ENCODE assay signal across 9 cellular contexts in the genomic region with DNA sequence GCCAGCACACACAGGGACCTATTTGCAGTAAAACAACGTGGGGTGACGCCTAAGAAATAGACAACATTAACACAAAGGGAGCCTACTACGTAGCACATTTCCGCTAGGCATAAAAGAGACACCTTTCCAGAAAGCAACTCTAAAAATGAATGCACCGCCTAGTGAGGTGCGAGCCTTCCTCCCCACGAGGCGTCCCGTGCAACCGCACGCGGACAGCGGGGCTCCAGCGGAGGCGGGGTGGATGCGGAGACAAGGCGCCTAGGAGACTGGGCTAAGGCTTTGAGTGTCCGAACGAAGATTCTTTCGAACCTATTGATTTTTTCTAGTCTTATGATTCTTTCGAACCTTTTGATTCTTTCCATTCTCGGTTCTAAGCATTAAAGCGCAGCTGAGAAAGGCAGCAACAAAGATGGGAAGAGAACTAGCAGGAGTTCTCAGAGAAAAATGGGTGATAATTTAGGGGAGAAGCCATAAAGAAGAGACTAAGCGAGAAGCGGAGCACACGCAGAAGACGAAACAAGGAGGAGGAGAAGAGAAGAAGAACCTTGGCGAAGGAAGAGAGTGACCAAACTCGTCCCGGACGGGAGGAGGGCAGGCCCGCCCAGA. TPM values are rescaled to one million over a fixed set of nuclear protein-coding genes. Genes with fewer than 3 reads are reported as not detected.
DNase-seq lines count a peak whose midpoint lies in the region; ATAC-seq, FAIRE-seq and TF ChIP-seq lines count a peak whose summit lies in the region.
"Had no signal": no experiment of that assay in that cellular context is flagged by ENCODE, and none has a peak within 500 bp of the region (broad histone marks: within the 10 kb centered on the region; RNA-seq: fewer than 3 reads in every experiment).

No MANE protein-coding gene starts in this region.

- no peak for TF ChIP-seq POLR2A in GM12878 (IDR thresholded peaks at IDR 0.05; ENCODE audit: low read depth, low read length)

- no peak for TF ChIP-seq EP300 in GM12878 (IDR thresholded peaks at IDR 0.05; ENCODE audit: borderline replicate concordance in 1 of 2, control insufficient read depth in 1 of 2, low read depth in 2 of 2, low read length in 2 of 2)

- ATAC-seq in GM12878 = 0 out of 3 replicates have a peak, but pooled peaks have one; percentile 5

- in situ Hi-C loops in GM12878 (cut with MboI) = no loop called here

- H3K9ac ChIP-seq in SU-DHL-6 (ENCODE audit: low read length) (peak overlapping the region; percentile 75), GM12878 (ENCODE audit: control insufficient read depth, insufficient read depth, low read length) (peak overlapping the region; percentile 47)

- intact Hi-C loops in GM12878 (cut with micrococcal nuclease; ENCODE audit: unreplicated experiment) = loop anchor here (2.0 kb wide), 1 partner anchor 37 kb away; no protein-coding TSS in a partner anchor

- SMC1A ChIA-PET in GM12878 (lab: Charles Lee; ENCODE audit: uncharacterized antibody, unreplicated experiment) = interaction anchor here (0.9 to 2.7 kb wide), 6 partner anchors 15 to 761 kb away, joined by 3 to 22 read pairs (median 4); no protein-coding TSS in a partner anchor

- CTCF ChIA-PET in GM12878 (lab: Yijun Ruan, JAX) = interaction anchor here (0.6 to 1.6 kb wide), 7 partner anchors 12 to 447 kb away, joined by 3 to 9 read pairs (median 4); a partner anchor contains a TSS

- H3K27ac ChIP-seq in SU-DHL-6 (ENCODE audit: low read depth, low read length) (no peak overlapping the region), GM12878 (ENCODE audit: control insufficient read depth, insufficient read depth) (peak overlapping the region; percentile 13; the same call in 1 of the 2 replicates)

- H3K36me3 ChIP-seq in SU-DHL-6 (ENCODE audit: low read length) = no peaks in the 10 kb centered on the region
- H3K36me3 ChIP-seq in GM12878 (ENCODE audit: control insufficient read depth in 2 of 2, insufficient read depth in 2 of 2, low read length in 1 of 2) = no peaks in the 10 kb centered on the region

- H2AFZ ChIP-seq in SU-DHL-6 (ENCODE audit: low read depth, low read length, severe bottlenecking) = peak overlapping the region; percentile 99
- peak overlapping the region; percentile 98 for H2AFZ ChIP-seq in GM12878 (ENCODE audit: control insufficient read depth, low read depth, low read length)

- no peaks in the 10 kb centered on the region for H3K9me2 ChIP-seq in SU-DHL-6 (replicated peaks; ENCODE audit: insufficient read depth, low read length)

- peaks cover 10 to 14% (median 14%) of the 10 kb centered on the region in 3 donors for H3K27me3 Mint-ChIP-seq in immature natural killer cell (ENCODE audit: low read depth in 3 of 3)

- H3K9me3 ChIP-seq in SU-DHL-6 (ENCODE audit: insufficient read depth, low read length) = no peaks in the 10 kb centered on the region
- no peaks in the 10 kb centered on the region for H3K9me3 ChIP-seq in GM12878 (replicated peaks; ENCODE audit: control insufficient read depth, insufficient read depth, low read length)

- 18% methylated on average over 32 of the region's 32 CpGs for WGBS in GM12878 (ENCODE audit: insufficient coverage, insufficient replicate concordance, low lambda C conversion rate, missing lambda C conversion rate)

- H3F3A ChIP-seq in SU-DHL-6 (ENCODE audit: insufficient read depth) = peaks cover 9% of the 10 kb centered on the region; the same call in 1 of the 2 replicates

- no peaks in the 10 kb centered on the region for H3K79me2 ChIP-seq in SU-DHL-6 (ENCODE audit: insufficient read depth, low read length)
- H3K79me2 ChIP-seq in GM12878 (ENCODE audit: control insufficient read depth, insufficient read depth, low read length) = peaks cover 10% of the 10 kb centered on the region

- H3K4me3 ChIP-seq in SU-DHL-6 (ENCODE audit: insufficient read depth, low read length, poor library complexity, severe bottlenecking) (peak overlapping the region; percentile 82), GM12878 (peak overlapping the region; percentile 72)

- peak overlapping the region; percentile 91 to 99 (median 96) for H3K4me3 Mint-ChIP-seq in immature natural killer cell

- no peak for TF ChIP-seq CTCF in SU-DHL-6 (IDR thresholded peaks at IDR 0.05; ENCODE audit: insufficient read depth, low read length, poor library complexity, severe bottlenecking)
- TF ChIP-seq CTCF in GM12878 (IDR thresholded peaks at IDR 0.05 in 2 of 3, conservative IDR thresholded peaks at IDR 0.05 in 1 of 3; ENCODE audit: control insufficient read depth in 2 of 3, extremely low read depth in 1 of 3, insufficient read depth in 1 of 3, low read depth in 3 of 3, low read length in 3 of 3) = no peak

- H3K4me1 ChIP-seq in GM12878 (ENCODE audit: control insufficient read depth, insufficient read depth, low read length) = peaks cover 32% of the 10 kb centered on the region

- peak overlapping the region; percentile 94 to 100 (median 98) for H3K27ac Mint-ChIP-seq in immature natural killer cell

- POLR2A ChIA-PET in GM12878 (lab: Charles Lee) = interaction anchor here (0.7 kb wide), 1 partner anchor 1172 kb away, joined by 4 read pairs; no protein-coding TSS in a partner anchor

- H3K4me1 Mint-ChIP-seq in immature natural killer cell = peaks cover 51 to 57% of the 10 kb centered on the region in 2 donors

- FAIRE-seq in GM12878 (lab: Jason Lieb, UNC) = no peak
- FAIRE-seq: endometrium had no signal

- no peaks in the 10 kb centered on the region for H3K27me3 ChIP-seq in SU-DHL-6 (ENCODE audit: low read length)
- H3K27me3 ChIP-seq in GM12878 (replicated peaks in 1 of 2; ENCODE audit: control insufficient read depth in 2 of 2, insufficient read depth in 2 of 2, low read length in 1 of 2) = no peaks in the 10 kb centered on the region

- H3K36me3 Mint-ChIP-seq in immature natural killer cell = peaks cover 0 to 3% (median 0%) of the 10 kb centered on the region in 3 donors

- DNase-seq in NCI-H1436 (lab: John Stamatoyannopoulos, UW) (peak; percentile 31), NCI-H1436 treated with DMSO at 0.1 percent for 48 hours (lab: John Stamatoyannopoulos, UW) (no peak), GM12878 (ENCODE audit: low read depth, low spot score) (no peak), immature natural killer cell (peak; percentile 77 to 79 (median 79)), iPS-NIHi11 (ENCODE audit: low spot score) (no peak), mucosa of gallbladder (ENCODE audit: low spot score) (no peak)
- peak; percentile 44 for DNase-seq in stimulated activated CD4-positive, alpha-beta T cell treated with anti-CD3 and anti-CD28 coated beads, Interleukin-2, amount 100 ng/mL, for 4 hours (ENCODE audit: low read depth)

- no peaks in the 10 kb centered on the region for H3K9me3 Mint-ChIP-seq in immature natural killer cell

- peak overlapping the region; percentile 81 for H3K4me2 ChIP-seq in SU-DHL-6 (ENCODE audit: low read depth, low read length, poor library complexity, severe bottlenecking)
- peak overlapping the region; percentile 96 for H3K4me2 ChIP-seq in GM12878 (ENCODE audit: control insufficient read depth, insufficient read depth)

- TF ChIP-seq RAD21 in GM12878 (IDR thresholded peaks at IDR 0.05; ENCODE audit: insufficient read depth, low read depth, low read length) = no peak

- RAD21 ChIA-PET in GM12878 (lab: Charles Lee; ENCODE audit: unreplicated experiment) = interaction anchor here (1.0 to 1.3 kb wide), 3 partner anchors 15 to 41 kb away, joined by 3 to 4 read pairs (median 3); no protein-coding TSS in a partner anchor

- BruUV-seq in GM12878 (replicated peaks; lab: Mats Ljungman, UMichigan) = no TSS peak

- H4K20me1 ChIP-seq in SU-DHL-6 (ENCODE audit: low read depth, low read length) (no peaks in the 10 kb centered on the region), GM12878 (ENCODE audit: control insufficient read depth, insufficient read depth) (no peaks in the 10 kb centered on the region)

TF ChIP-seq in GM12878, 131 proteins besides CTCF, POLR2A, EP300 and RAD21 (continues in another document):
- no peak for TF ChIP-seq EGR1 (IDR thresholded peaks at IDR 0.05; ENCODE audit: borderline replicate concordance in 1 of 2, low read depth in 2 of 2, low read length in 2 of 2)

RNA-seq across cellular contexts. Expression of a gene that starts 0.4 kb away (rescaled TPM):
- 77.8 and 80.6 TPM in 2 replicates for total RNA-seq in GM12878 (2013; cell fraction: nucleolus; rRNA removed)
- total RNA-seq in GM12878 (2014; rRNA removed) (19.2 and 41.1 TPM in 2 replicates), GM12878 (2014; rRNA removed; fragmentation: Illumina TruSeq; extraction: Trizol) (19.9 and 20.0 TPM in 2 replicates), GM12878 (2021) (23.5 and 24.2 TPM in 2 replicates), mucosa of gallbladder (223 TPM)
- polyA plus RNA-seq in GM12878 (2011; ENCODE audit: low read depth) = 3.7 TPM
- polyA plus RNA-seq in GM12878 (2011; rRNA removed) (16.6 and 22.8 TPM in 2 replicates), GM12878 (2014; fragmentation: Illumina TruSeq; extraction: Trizol) (15.4 and 16.7 TPM in 2 replicates), GM12878 (2014; fragmentation: Nextera tagmentation; extraction: Ambion mirVana) (1 to 10 TPM; 3.5 to 4.5 TPM), GM12878 (2014; rRNA removed) (7.5 and 7.9 TPM in 2 replicates), GM12878 (2016; fragmentation: Nextera tagmentation; extraction: Ambion mirVana) (10 to 100 TPM; 14.8 to 16.1 TPM), immature natural killer cell (10 to 100 TPM; 22.0 to 37.4 (median 24.8) TPM)
- polyA plus RNA-seq in GM12878 (2011; cell fraction: cytosol; rRNA removed) = 8.8 and 10.1 TPM in 2 replicates
- polyA plus RNA-seq in GM12878 (2011; cell fraction: nucleus; rRNA removed) = 8.6 and 13.4 TPM in 2 replicates
- polyA plus RNA-seq in GM12878 (2012) = 6.4 TPM in 2 replicates
- 45.0 and 79.9 TPM in 2 replicates for polyA minus RNA-seq in GM12878 (2011; rRNA and poly(A)+ RNA removed)
- 27.8 and 38.1 TPM in 2 replicates for polyA minus RNA-seq in GM12878 (2011; cell fraction: cytosol; rRNA and poly(A)+ RNA removed)
- polyA minus RNA-seq in GM12878 (2011; cell fraction: nucleus; rRNA and poly(A)+ RNA removed) = 19.6 and 21.5 TPM in 2 replicates

RNA-seq across cellular contexts. Expression of a gene that starts 44.4 kb away (rescaled TPM):
- not detected in 2 replicates for total RNA-seq in GM12878 (2013; cell fraction: nucleolus; rRNA removed)
- total RNA-seq in GM12878 (2014; rRNA removed) (not detected in 2 replicates), GM12878 (2014; rRNA removed; fragmentation: Illumina TruSeq; extraction: Trizol) (not detected in 2 replicates), GM12878 (2021) (not detected in 2 replicates), mucosa of gallbladder (not detected)
- not detected for polyA plus RNA-seq in GM12878 (2011; ENCODE audit: low read depth)
- polyA plus RNA-seq in GM12878 (2011; rRNA removed) (0.10 TPM in 1 of 2 replicates, not detected in the other), GM12878 (2014; fragmentation: Illumina TruSeq; extraction: Trizol) (not detected in 2 replicates), GM12878 (2014; fragmentation: Nextera tagmentation; extraction: Ambion mirVana) (not detected), GM12878 (2014; rRNA removed) (not detected in 2 replicates), GM12878 (2016; fragmentation: Nextera tagmentation; extraction: Ambion mirVana) (not detected), immature natural killer cell (not detected)
- not detected in 2 replicates for polyA plus RNA-seq in GM12878 (2011; cell fraction: cytosol; rRNA removed)
- not detected in 2 replicates for polyA plus RNA-seq in GM12878 (2011; cell fraction: nucleus; rRNA removed)
- polyA plus RNA-seq in GM12878 (2012) = not detected in 2 replicates
- polyA minus RNA-seq in GM12878 (2011; rRNA and poly(A)+ RNA removed) = not detected in 2 replicates
- not detected in 2 replicates for polyA minus RNA-seq in GM12878 (2011; cell fraction: cytosol; rRNA and poly(A)+ RNA removed)
- not detected in 2 replicates for polyA minus RNA-seq in GM12878 (2011; cell fraction: nucleus; rRNA and poly(A)+ RNA removed)

Comparison
In these comparisons a context has a peak if more than half of its experiments do, and no peak if none do; other contexts are left out.
1. DNase-seq: peak in NCI-H1436 (single experiment), immature natural killer cell (3 of 3) and stimulated activated CD4-positive, alpha-beta T cell treated with anti-CD3 and anti-CD28 coated beads, Interleukin-2, amount 100 ng/mL, for 4 hours (single experiment); none in NCI-H1436 treated with DMSO at 0.1 percent for 48 hours (single experiment), GM12878 (single experiment), iPS-NIHi11 (single experiment) and mucosa of gallbladder (single experiment).